ENCODE assay signal across 18 cellular contexts in the genomic region with DNA sequence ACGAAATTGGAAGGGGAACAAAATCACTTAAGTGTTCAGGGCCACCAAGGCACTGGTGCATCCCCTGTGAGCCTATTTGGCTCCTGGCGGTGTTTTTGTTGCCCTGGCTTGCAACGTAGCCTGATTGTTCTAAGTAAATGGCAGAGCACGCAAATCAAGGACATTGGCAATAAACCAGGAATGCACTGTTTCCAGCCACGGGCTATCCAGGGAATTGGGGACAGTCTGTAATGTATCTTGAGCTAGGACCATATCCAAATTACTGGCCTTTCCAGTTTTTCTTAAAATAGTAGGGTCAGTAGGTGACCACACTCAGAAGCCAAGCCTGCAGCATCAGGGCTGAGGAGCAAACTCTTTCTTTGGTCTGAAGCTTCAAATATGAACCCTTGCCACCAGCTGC.
"Had no signal": no experiment of that assay in that cellular context is flagged by ENCODE, and none has a peak within 500 bp of the region (broad histone marks: within the 10 kb centered on the region; RNA-seq: fewer than 3 reads in every experiment).

No MANE protein-coding gene starts in this region.

- H3K4me3 Mint-ChIP-seq: activated CD4-positive, alpha-beta T cell treated with anti-CD3 and anti-CD28 coated beads, Interleukin-2, amount 10 ng/mL, durations not matched to agents 7 days and 5 days; dendritic cell treated with granulocyte-macrophage colony-stimulating factor and Interleukin-4, amounts not matched to agents 40 ng/mL and 50 ng/mL, for 4 days; stimulated activated memory B cell treated with anti-CD40 and anti-IgM and Interleukin-4, amounts not matched to agents 10 μg/mL and 1 μg/mL and 100 μg/mL, for 72 hours; T-cell had no signal

- H3K4me1 ChIP-seq: spleen had no signal

- DNase-seq: activated CD4-positive, alpha-beta T cell treated with anti-CD3 and anti-CD28 coated beads, Interleukin-2, amount 10 ng/mL, durations not matched to agents 7 days and 5 days; activated CD8-positive, alpha-beta memory T cell treated with anti-CD3 and anti-CD28 coated beads, Interleukin-2, amount 50 U/mL, for 4 hours; activated effector memory CD4-positive, alpha-beta T cell treated with Interleukin-2 at 50 U/mL for 16 hours; activated naive CD4-positive, alpha-beta T cell treated with anti-CD3 and anti-CD28 coated beads, Interleukin-2, amount 50 U/mL, for 16 hours; activated T-cell treated with anti-CD3 and anti-CD28 coated beads, Interleukin-2, amount 50 U/mL, for 48 hours; effector CD8-positive, alpha-beta T cell; left cardiac atrium; occipital lobe; sigmoid colon; SK-N-SH; spleen; stimulated activated CD4-positive, alpha-beta T cell treated with anti-CD3 and anti-CD28 coated beads, Interleukin-4, amount 100 ng/mL, for 4 hours; T-cell; T-helper 9 cell had no signal

- H3K9me3 ChIP-seq: gastroesophageal sphincter, sigmoid colon, SK-N-SH, spleen had no signal

- H3K4me3 ChIP-seq: gastroesophageal sphincter, sigmoid colon, spleen had no signal

- H3K27me3 Mint-ChIP-seq: activated CD4-positive, alpha-beta T cell treated with anti-CD3 and anti-CD28 coated beads, Interleukin-2, amount 10 ng/mL, durations not matched to agents 7 days and 5 days; dendritic cell treated with granulocyte-macrophage colony-stimulating factor and Interleukin-4, amounts not matched to agents 40 ng/mL and 50 ng/mL, for 4 days; stimulated activated memory B cell treated with anti-CD40 and anti-IgM and Interleukin-4, amounts not matched to agents 10 μg/mL and 1 μg/mL and 100 μg/mL, for 72 hours; T-cell had no signal

- H3K9me3 Mint-ChIP-seq: dendritic cell treated with granulocyte-macrophage colony-stimulating factor and Interleukin-4, amounts not matched to agents 40 ng/mL and 50 ng/mL, for 4 days; stimulated activated memory B cell treated with anti-CD40 and anti-IgM and Interleukin-4, amounts not matched to agents 10 μg/mL and 1 μg/mL and 100 μg/mL, for 72 hours had no signal

- H3K36me3 Mint-ChIP-seq: stimulated activated memory B cell treated with anti-CD40 and anti-IgM and Interleukin-4, amounts not matched to agents 10 μg/mL and 1 μg/mL and 100 μg/mL, for 72 hours had no signal

- H3K9ac ChIP-seq: SK-N-SH had no signal

- H3K27me3 ChIP-seq: gastroesophageal sphincter, sigmoid colon, spleen had no signal

- H3K4me1 Mint-ChIP-seq: activated CD4-positive, alpha-beta T cell treated with anti-CD3 and anti-CD28 coated beads, Interleukin-2, amount 10 ng/mL, durations not matched to agents 7 days and 5 days; stimulated activated memory B cell treated with anti-CD40 and anti-IgM and Interleukin-4, amounts not matched to agents 10 μg/mL and 1 μg/mL and 100 μg/mL, for 72 hours; T-cell had no signal

- ATAC-seq: esophagus mucosa; gastroesophageal sphincter; stimulated activated memory B cell treated with anti-CD40 and anti-IgM and Interleukin-4, amounts not matched to agents 10 μg/mL and 1 μg/mL and 100 μg/mL, for 72 hours; T-cell had no signal

- H3K27ac ChIP-seq: gastroesophageal sphincter, sigmoid colon, spleen had no signal

- H3K36me3 ChIP-seq: gastroesophageal sphincter, sigmoid colon, spleen had no signal
